ENCODE assay signal across 2 cellular contexts in genomic region chr16:53768167-53768566, GRCh38.
TF ChIP-seq lines count a peak whose summit lies in the region.

No MANE protein-coding gene starts in this region.

TF ChIP-seq in A549, 52 proteins besides CTCF, POLR2A, EP300 and RAD21:
- TF ChIP-seq FOSB (CRISPR knock-in tag; IDR thresholded peaks at IDR 0.05) (no peak), HEYL (CRISPR knock-in tag; IDR thresholded peaks at IDR 0.05) (no peak), MAFK (IDR thresholded peaks at IDR 0.05; ENCODE audit: partially characterized antibody) (no peak)
- TF ChIP-seq, protein P1, sequence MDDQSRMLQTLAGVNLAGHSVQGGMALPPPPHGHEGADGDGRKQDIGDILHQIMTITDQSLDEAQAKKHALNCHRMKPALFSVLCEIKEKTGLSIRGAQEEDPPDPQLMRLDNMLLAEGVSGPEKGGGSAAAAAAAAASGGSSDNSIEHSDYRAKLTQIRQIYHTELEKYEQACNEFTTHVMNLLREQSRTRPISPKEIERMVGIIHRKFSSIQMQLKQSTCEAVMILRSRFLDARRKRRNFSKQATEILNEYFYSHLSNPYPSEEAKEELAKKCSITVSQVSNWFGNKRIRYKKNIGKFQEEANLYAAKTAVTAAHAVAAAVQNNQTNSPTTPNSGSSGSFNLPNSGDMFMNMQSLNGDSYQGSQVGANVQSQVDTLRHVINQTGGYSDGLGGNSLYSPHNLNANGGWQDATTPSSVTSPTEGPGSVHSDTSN (IDR thresholded peaks at IDR 0.05): no peak

TF ChIP-seq in HCT116, 20 proteins besides CTCF, POLR2A, EP300 and RAD21:
- TF ChIP-seq SP1 (IDR thresholded peaks at IDR 0.05; ENCODE audit: low read depth) (no peak), ZFX (IDR thresholded peaks at IDR 0.05) (no peak), JUND (IDR thresholded peaks at IDR 0.05) (no peak), ATF3 (IDR thresholded peaks at IDR 0.05) (no peak), TCF7L2 (IDR thresholded peaks at IDR 0.05; ENCODE audit: borderline replicate concordance, extremely low read depth, insufficient read depth, insufficient read length) (no peak)
